Comparison of ENCODE assay signal across 8 cellular contexts in genomic region chr12:122965851-122966742, GRCh38. TPM values are rescaled to one million over a fixed set of nuclear protein-coding genes. Genes with fewer than 3 reads are reported as not detected.
DNase-seq lines count a peak whose midpoint lies in the region; ATAC-seq and TF ChIP-seq lines count a peak whose summit lies in the region.

TSS of gene ABCB9 (minus strand) at chr12:122966463. CDS start at chr12:122960235, 6,228 bp downstream.

- peak within 1 kb of the TSS in 1 of 2 experiments; percentile 23 for H3K14ac ChIP-seq in mesenchymal stem cell (ENCODE audit: low read length in 2 of 2)

- peak within 1 kb of the TSS; percentile 18 to 86 for H3K18ac ChIP-seq in mesenchymal stem cell (ENCODE audit: low read depth in 1 of 2, low read length in 2 of 2)

- ATAC-seq in GM19043 (IDR thresholded peaks at IDR 0.05; ENCODE audit: low read depth, unreplicated experiment), result peak; percentile 84
- ATAC-seq in HG03565 (IDR thresholded peaks at IDR 0.05; ENCODE audit: unreplicated experiment), result peak; percentile 67
- ATAC-seq in activated CD8-positive, alpha-beta memory T cell treated with anti-CD3 and anti-CD28 coated beads, Interleukin-2, amount 10 ng/mL, durations not matched to agents 7 days and 5 days, result peak; percentile 98

- peaks cover 32% of the 10 kb centered on the region for H3K79me1 ChIP-seq in mesenchymal stem cell (replicated peaks; ENCODE audit: low read length, poor library complexity, severe bottlenecking)

- H3K4me3 Mint-ChIP-seq in activated CD8-positive, alpha-beta memory T cell treated with anti-CD3 and anti-CD28 coated beads, Interleukin-2, amount 10 ng/mL, durations not matched to agents 7 days and 5 days, result peak within 1 kb of the TSS; percentile 63

- H2AK5ac ChIP-seq in mesenchymal stem cell (ENCODE audit: low read length, severe bottlenecking), result no peak within 1 kb of the TSS

- no peak within 1 kb of the TSS for H3K23ac ChIP-seq in mesenchymal stem cell (ENCODE audit: low read length in 2 of 2)

- H3K4me1 ChIP-seq in endocrine pancreas (ENCODE audit: control insufficient read depth, insufficient read depth, low read length), result no peaks in the 10 kb centered on the region
- H3K4me1 ChIP-seq in mesenchymal stem cell (ENCODE audit: control insufficient read depth, insufficient read depth, low read depth, low read length), result peaks cover 27% of the 10 kb centered on the region

- peak; percentile 12 for TF ChIP-seq CTCF in AG04449 (IDR thresholded peaks at IDR 0.05; ENCODE audit: insufficient read depth, low read length, missing control alignments)

- no peaks in the 10 kb centered on the region for H3K9me3 Mint-ChIP-seq in activated CD8-positive, alpha-beta memory T cell treated with anti-CD3 and anti-CD28 coated beads, Interleukin-2, amount 10 ng/mL, durations not matched to agents 7 days and 5 days (ENCODE audit: low read depth)

- peak within 1 kb of the TSS; percentile 6 for H2AFZ ChIP-seq in mesenchymal stem cell (ENCODE audit: low read depth, low read length)

- peak within 1 kb of the TSS; percentile 54 for H3K9ac ChIP-seq in endocrine pancreas (ENCODE audit: control insufficient read depth, insufficient read depth, low read length)
- H3K9ac ChIP-seq in mesenchymal stem cell (ENCODE audit: low read length), result peak within 1 kb of the TSS; percentile 81

- no peak within 1 kb of the TSS for H3K27ac Mint-ChIP-seq in activated CD8-positive, alpha-beta memory T cell treated with anti-CD3 and anti-CD28 coated beads, Interleukin-2, amount 10 ng/mL, durations not matched to agents 7 days and 5 days

- CTCF ChIA-PET in AG04449 (lab: Yijun Ruan, JAX), result interaction anchor here (1.0 to 3.5 kb wide), 6 partner anchors 10 to 272 kb away, joined by 3 to 18 read pairs (median 6); no protein-coding TSS in a partner anchor
- CTCF ChIA-PET in activated CD8-positive, alpha-beta memory T cell treated with anti-CD3 and anti-CD28 coated beads, Interleukin-2, amount 10 ng/mL, durations not matched to agents 7 days and 5 days (lab: Charles Lee), result interaction anchor here (0.7 to 3.7 kb wide), 8 partner anchors 9 to 173 kb away, joined by 3 to 10 read pairs (median 3); partner anchors contain the start of gene OGFOD2

- H3K36me3 ChIP-seq in endocrine pancreas (ENCODE audit: control insufficient read depth, insufficient read depth, low read length), result no peaks in the 10 kb centered on the region
- no peaks in the 10 kb centered on the region for H3K36me3 ChIP-seq in mesenchymal stem cell (ENCODE audit: control insufficient read depth in 1 of 2, insufficient read depth in 2 of 2, low read depth in 1 of 2, low read length in 2 of 2)

- H2BK5ac ChIP-seq in mesenchymal stem cell (ENCODE audit: low read depth, low read length, poor library complexity, severe bottlenecking), result no peak within 1 kb of the TSS

- no peaks in the 10 kb centered on the region for H3K36me3 Mint-ChIP-seq in activated CD8-positive, alpha-beta memory T cell treated with anti-CD3 and anti-CD28 coated beads, Interleukin-2, amount 10 ng/mL, durations not matched to agents 7 days and 5 days

- no peak within 1 kb of the TSS for H2BK120ac ChIP-seq in mesenchymal stem cell (ENCODE audit: low read depth, low read length)

- peak within 1 kb of the TSS; percentile 24 to 57 for H3K4ac ChIP-seq in mesenchymal stem cell (ENCODE audit: low read depth in 1 of 2, low read length in 2 of 2)

- no peak within 1 kb of the TSS for H3K27ac ChIP-seq in mesenchymal stem cell (ENCODE audit: low read length, poor library complexity, severe bottlenecking)

- 2% methylated on average over 42 of the region's 55 CpGs for WGBS in mesenchymal stem cell

- peak within 1 kb of the TSS; percentile 97 for H3K4me2 ChIP-seq in mesenchymal stem cell (ENCODE audit: low read length, poor library complexity, severe bottlenecking)

- H3K9me3 ChIP-seq in endocrine pancreas (ENCODE audit: control insufficient read depth, low read length), result no peaks in the 10 kb centered on the region
- H3K9me3 ChIP-seq in mesenchymal stem cell (ENCODE audit: control insufficient read depth, low read length), result no peaks in the 10 kb centered on the region

- H4K8ac ChIP-seq in mesenchymal stem cell (ENCODE audit: low read length), result peak within 1 kb of the TSS; percentile 83

- H2BK12ac ChIP-seq in mesenchymal stem cell (ENCODE audit: low read length in 2 of 2), result no peak within 1 kb of the TSS

- H3K4me1 Mint-ChIP-seq in activated CD8-positive, alpha-beta memory T cell treated with anti-CD3 and anti-CD28 coated beads, Interleukin-2, amount 10 ng/mL, durations not matched to agents 7 days and 5 days, result peaks cover 4% of the 10 kb centered on the region

- no peaks in the 10 kb centered on the region for H3K27me3 Mint-ChIP-seq in activated CD8-positive, alpha-beta memory T cell treated with anti-CD3 and anti-CD28 coated beads, Interleukin-2, amount 10 ng/mL, durations not matched to agents 7 days and 5 days

- no peak for DNase-seq in AG04449 (ENCODE audit: low read depth, low spot score)
- peak; percentile 75 to 86 for DNase-seq in NOMO-1 (lab: John Stamatoyannopoulos, UW; ENCODE audit: unreplicated experiment in 2 of 2)
- DNase-seq in activated CD8-positive, alpha-beta memory T cell treated with anti-CD3 and anti-CD28 coated beads, Interleukin-2, amount 10 ng/mL, durations not matched to agents 7 days and 5 days, result peak; percentile 96
- peak; percentile 92 for DNase-seq in mesenchymal stem cell
- peak; percentile 87 for DNase-seq in stimulated activated CD8-positive, alpha-beta memory T cell treated with anti-CD3 and anti-CD28 coated beads, Interleukin-12 subunit alpha, Interleukin-12 subunit beta, amount 100 ng/mL, for 24 hours (ENCODE audit: extremely low read depth)

- POLR2A ChIA-PET in AG04449 (lab: Yijun Ruan, JAX), result interaction anchor here (0.7 to 2.3 kb wide), 8 partner anchors 9 to 267 kb away, joined by 3 to 14 read pairs (median 4); partner anchors contain the start of genes ARL6IP4, MPHOSPH9, MTRFR and OGFOD2

- no peak within 1 kb of the TSS for H2BK15ac ChIP-seq in mesenchymal stem cell (ENCODE audit: low read depth, poor library complexity, severe bottlenecking)

- no peak within 1 kb of the TSS for H4K91ac ChIP-seq in mesenchymal stem cell (ENCODE audit: low read length)

- H3K27me3 ChIP-seq in endocrine pancreas (ENCODE audit: control insufficient read depth, insufficient read depth, low read length), result no peaks in the 10 kb centered on the region
- no peaks in the 10 kb centered on the region for H3K27me3 ChIP-seq in mesenchymal stem cell (ENCODE audit: control insufficient read depth in 1 of 2, insufficient read depth in 1 of 2, low read length in 2 of 2)

- H3K4me3 ChIP-seq in AG04449 (ENCODE audit: low read depth, low read length) (peak within 1 kb of the TSS; percentile 88), endocrine pancreas (ENCODE audit: control insufficient read depth, insufficient read depth, low read length) (peak within 1 kb of the TSS; percentile 12), mesenchymal stem cell (ENCODE audit: insufficient read depth in 1 of 2, low read depth in 1 of 2, low read length in 2 of 2) (peak within 1 kb of the TSS; percentile 73 to 92)

RNA-seq across cellular contexts. Expression of gene ABCB9, which starts in this region (rescaled TPM):
- total RNA-seq in activated CD8-positive, alpha-beta memory T cell treated with anti-CD3 and anti-CD28 coated beads, Interleukin-2, amount 10 ng/mL, durations not matched to agents 7 days and 5 days, result 1 to 10 TPM; 3.6 to 4.4 TPM
- 4.3 TPM for polyA plus RNA-seq in mesenchymal stem cell (2013, experiment 1 of 2)
- polyA plus RNA-seq in mesenchymal stem cell (2013, experiment 2 of 2), result 4.2 TPM

Comparison
In these comparisons a context has a peak if more than half of its experiments do, and no peak if none do; other contexts are left out.
1. H3K4me3 ChIP-seq: peak in every context shown above with its lines; median percentile 88 in AG04449; 82 in mesenchymal stem cell; 12 in endocrine pancreas.